1 cellular context compared by ENCODE assay signal in the genomic region with DNA sequence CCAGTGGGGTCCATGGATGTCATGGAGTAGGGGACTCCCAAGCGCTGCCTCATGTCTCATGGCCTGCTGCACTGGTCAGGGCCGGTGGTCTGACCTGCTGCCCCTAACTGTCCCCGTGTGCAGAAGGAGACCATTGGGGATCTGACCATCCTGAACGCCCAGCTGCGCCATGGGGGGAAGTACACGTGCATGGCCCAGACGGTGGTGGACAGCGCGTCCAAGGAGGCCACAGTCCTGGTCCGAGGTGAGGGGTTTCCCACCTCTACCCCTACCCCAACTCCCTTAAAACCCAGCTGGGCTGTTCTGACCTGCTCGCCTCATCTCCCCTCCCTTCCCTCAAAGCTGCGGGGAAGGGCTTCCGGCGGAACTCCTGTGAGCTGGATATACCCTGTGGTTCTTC.
TF ChIP-seq lines count a peak whose summit lies in the region.

No MANE protein-coding gene starts in this region.

TF ChIP-seq in HepG2, 621 proteins besides CTCF, POLR2A, EP300 and RAD21:
- TF ChIP-seq, protein P1, sequence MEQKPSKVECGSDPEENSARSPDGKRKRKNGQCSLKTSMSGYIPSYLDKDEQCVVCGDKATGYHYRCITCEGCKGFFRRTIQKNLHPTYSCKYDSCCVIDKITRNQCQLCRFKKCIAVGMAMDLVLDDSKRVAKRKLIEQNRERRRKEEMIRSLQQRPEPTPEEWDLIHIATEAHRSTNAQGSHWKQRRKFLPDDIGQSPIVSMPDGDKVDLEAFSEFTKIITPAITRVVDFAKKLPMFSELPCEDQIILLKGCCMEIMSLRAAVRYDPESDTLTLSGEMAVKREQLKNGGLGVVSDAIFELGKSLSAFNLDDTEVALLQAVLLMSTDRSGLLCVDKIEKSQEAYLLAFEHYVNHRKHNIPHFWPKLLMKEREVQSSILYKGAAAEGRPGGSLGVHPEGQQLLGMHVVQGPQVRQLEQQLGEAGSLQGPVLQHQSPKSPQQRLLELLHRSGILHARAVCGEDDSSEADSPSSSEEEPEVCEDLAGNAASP (CRISPR knock-in tag; IDR thresholded peaks at IDR 0.05; ENCODE audit: borderline replicate concordance) = no peak
- peak; percentile 20; the same call in 1 of the 2 replicates for TF ChIP-seq ZNF629 (CRISPR knock-in tag; conservative IDR thresholded peaks at IDR 0.05)
